In the genomic region with DNA sequence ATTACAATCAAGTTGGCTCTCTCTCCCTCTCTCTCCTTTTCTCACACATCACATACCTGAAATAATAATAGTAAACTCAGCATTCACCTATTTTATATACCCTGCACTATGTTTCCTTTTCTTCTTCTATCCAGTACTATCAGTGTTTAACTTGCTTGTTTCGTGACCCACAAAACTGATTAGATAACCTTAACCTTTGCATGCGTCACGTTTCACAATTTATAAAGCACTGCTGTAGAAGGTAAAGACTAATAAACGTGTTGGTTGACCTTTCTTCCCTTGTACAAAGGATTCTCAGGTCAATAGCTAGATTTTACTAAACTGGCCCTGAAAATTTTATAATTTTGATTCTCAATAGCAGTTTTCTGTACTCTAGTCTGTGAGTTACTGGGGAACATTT, we compare ENCODE assay signal across 1 cellular context.
TF ChIP-seq lines count a peak whose summit lies in the region.

No MANE protein-coding gene starts in this region.

TF ChIP-seq in HepG2, 621 proteins besides CTCF, POLR2A, EP300 and RAD21:
- TF ChIP-seq ZNF674 (CRISPR knock-in tag; IDR thresholded peaks at IDR 0.05; ENCODE audit: low read depth) (no peak), SOX13 (IDR thresholded peaks at IDR 0.05) (no peak), SOX13 (CRISPR knock-in tag; conservative IDR thresholded peaks at IDR 0.05 in 1 of 2, IDR thresholded peaks at IDR 0.05 in 1 of 2) (no peak), ADNP (CRISPR knock-in tag; IDR thresholded peaks at IDR 0.05) (no peak), PAWR (CRISPR knock-in tag; IDR thresholded peaks at IDR 0.05; ENCODE audit: borderline replicate concordance) (no peak), ZBTB42 (CRISPR knock-in tag; IDR thresholded peaks at IDR 0.05) (no peak), ZNF282 (IDR thresholded peaks at IDR 0.05; ENCODE audit: partially characterized antibody) (no peak), ISL2 (CRISPR knock-in tag; IDR thresholded peaks at IDR 0.05) (no peak), ZNF660 (CRISPR knock-in tag; IDR thresholded peaks at IDR 0.05; ENCODE audit: borderline replicate concordance, low read depth) (no peak), ZEB1 (IDR thresholded peaks at IDR 0.05; ENCODE audit: insufficient replicate concordance, low read depth) (no peak), NFYC (CRISPR knock-in tag; IDR thresholded peaks at IDR 0.05) (no peak)
- TF ChIP-seq, protein P1, sequence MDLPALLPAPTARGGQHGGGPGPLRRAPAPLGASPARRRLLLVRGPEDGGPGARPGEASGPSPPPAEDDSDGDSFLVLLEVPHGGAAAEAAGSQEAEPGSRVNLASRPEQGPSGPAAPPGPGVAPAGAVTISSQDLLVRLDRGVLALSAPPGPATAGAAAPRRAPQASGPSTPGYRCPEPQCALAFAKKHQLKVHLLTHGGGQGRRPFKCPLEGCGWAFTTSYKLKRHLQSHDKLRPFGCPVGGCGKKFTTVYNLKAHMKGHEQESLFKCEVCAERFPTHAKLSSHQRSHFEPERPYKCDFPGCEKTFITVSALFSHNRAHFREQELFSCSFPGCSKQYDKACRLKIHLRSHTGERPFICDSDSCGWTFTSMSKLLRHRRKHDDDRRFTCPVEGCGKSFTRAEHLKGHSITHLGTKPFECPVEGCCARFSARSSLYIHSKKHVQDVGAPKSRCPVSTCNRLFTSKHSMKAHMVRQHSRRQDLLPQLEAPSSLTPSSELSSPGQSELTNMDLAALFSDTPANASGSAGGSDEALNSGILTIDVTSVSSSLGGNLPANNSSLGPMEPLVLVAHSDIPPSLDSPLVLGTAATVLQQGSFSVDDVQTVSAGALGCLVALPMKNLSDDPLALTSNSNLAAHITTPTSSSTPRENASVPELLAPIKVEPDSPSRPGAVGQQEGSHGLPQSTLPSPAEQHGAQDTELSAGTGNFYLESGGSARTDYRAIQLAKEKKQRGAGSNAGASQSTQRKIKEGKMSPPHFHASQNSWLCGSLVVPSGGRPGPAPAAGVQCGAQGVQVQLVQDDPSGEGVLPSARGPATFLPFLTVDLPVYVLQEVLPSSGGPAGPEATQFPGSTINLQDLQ (CRISPR knock-in tag; IDR thresholded peaks at IDR 0.05): no peak
- TF ChIP-seq, protein P2, sequence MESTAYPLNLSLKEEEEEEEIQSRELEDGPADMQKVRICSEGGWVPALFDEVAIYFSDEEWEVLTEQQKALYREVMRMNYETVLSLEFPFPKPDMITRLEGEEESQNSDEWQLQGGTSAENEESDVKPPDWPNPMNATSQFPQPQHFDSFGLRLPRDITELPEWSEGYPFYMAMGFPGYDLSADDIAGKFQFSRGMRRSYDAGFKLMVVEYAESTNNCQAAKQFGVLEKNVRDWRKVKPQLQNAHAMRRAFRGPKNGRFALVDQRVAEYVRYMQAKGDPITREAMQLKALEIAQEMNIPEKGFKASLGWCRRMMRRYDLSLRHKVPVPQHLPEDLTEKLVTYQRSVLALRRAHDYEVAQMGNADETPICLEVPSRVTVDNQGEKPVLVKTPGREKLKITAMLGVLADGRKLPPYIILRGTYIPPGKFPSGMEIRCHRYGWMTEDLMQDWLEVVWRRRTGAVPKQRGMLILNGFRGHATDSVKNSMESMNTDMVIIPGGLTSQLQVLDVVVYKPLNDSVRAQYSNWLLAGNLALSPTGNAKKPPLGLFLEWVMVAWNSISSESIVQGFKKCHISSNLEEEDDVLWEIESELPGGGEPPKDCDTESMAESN (CRISPR knock-in tag; conservative IDR thresholded peaks at IDR 0.05): no peak
- TF ChIP-seq, protein P3, sequence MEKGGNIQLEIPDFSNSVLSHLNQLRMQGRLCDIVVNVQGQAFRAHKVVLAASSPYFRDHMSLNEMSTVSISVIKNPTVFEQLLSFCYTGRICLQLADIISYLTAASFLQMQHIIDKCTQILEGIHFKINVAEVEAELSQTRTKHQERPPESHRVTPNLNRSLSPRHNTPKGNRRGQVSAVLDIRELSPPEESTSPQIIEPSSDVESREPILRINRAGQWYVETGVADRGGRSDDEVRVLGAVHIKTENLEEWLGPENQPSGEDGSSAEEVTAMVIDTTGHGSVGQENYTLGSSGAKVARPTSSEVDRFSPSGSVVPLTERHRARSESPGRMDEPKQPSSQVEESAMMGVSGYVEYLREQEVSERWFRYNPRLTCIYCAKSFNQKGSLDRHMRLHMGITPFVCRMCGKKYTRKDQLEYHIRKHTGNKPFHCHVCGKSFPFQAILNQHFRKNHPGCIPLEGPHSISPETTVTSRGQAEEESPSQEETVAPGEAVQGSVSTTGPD (CRISPR knock-in tag; IDR thresholded peaks at IDR 0.05): no peak
